In the genomic region with DNA sequence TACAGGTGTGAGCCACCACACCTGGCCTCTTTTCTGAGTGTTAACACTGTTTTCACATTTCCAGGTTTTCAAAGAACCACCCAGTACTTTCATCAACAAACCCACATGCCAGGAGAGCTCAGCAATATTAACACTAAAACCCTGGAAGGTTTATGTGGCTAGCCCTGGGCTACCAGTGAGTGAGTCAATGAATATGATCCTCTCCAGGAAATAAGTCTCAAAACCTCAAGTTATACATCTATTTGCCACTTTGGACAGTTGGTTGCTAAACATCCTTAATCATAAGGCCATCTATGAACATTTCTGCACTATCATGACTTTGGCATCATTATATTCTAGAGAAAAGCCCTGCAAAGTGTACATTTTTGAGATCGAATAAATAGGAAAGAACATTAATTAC, we compare ENCODE assay signal across 32 cellular contexts. TPM values are rescaled to one million over a fixed set of nuclear protein-coding genes. Genes with fewer than 3 reads are reported as not detected.
DNase-seq lines count a peak whose midpoint lies in the region; ATAC-seq and TF ChIP-seq lines count a peak whose summit lies in the region.
"Had no signal": no experiment of that assay in that cellular context is flagged by ENCODE, and none has a peak within 500 bp of the region (broad histone marks: within the 10 kb centered on the region; RNA-seq: fewer than 3 reads in every experiment).

No MANE protein-coding gene starts in this region.

- peak; percentile 31 for ATAC-seq in activated T-helper 17 cell treated with anti-CD3 and anti-CD28 coated beads, Interleukin-2, amount 50 U/mL, for 72 hours (replicated peaks)
- ATAC-seq in stimulated activated effector memory CD8-positive, alpha-beta T cell treated with anti-CD3 and anti-CD28 coated beads, Interleukin-12 subunit alpha, Interleukin-12 subunit beta, amount 100 ng/mL, for 72 hours, result no peak
- no peak for ATAC-seq in heart right ventricle
- no peak for ATAC-seq in HG02973 (IDR thresholded peaks at IDR 0.05; ENCODE audit: unreplicated experiment)
- ATAC-seq: gastrocnemius medialis, psoas muscle, Right ventricle myocardium inferior, WTC11 had no signal

- H3K9me3 Mint-ChIP-seq in activated T-helper 17 cell treated with anti-CD3 and anti-CD28 coated beads, Interleukin-2, amount 50 U/mL, for 72 hours, result peaks cover 7% of the 10 kb centered on the region
- peaks cover 4% of the 10 kb centered on the region for H3K9me3 Mint-ChIP-seq in stimulated activated effector memory CD8-positive, alpha-beta T cell treated with anti-CD3 and anti-CD28 coated beads, Interleukin-12 subunit alpha, Interleukin-12 subunit beta, amount 100 ng/mL, for 72 hours

- H3K27ac ChIP-seq in hepatocyte (peak overlapping the region; percentile 36), heart right ventricle (no peak overlapping the region)
- H3K27ac ChIP-seq: ascending aorta, epithelial cell of prostate, gastrocnemius medialis, KMS-11, psoas muscle had no signal

- no peaks in the 10 kb centered on the region for H3K36me3 Mint-ChIP-seq in activated T-helper 17 cell treated with anti-CD3 and anti-CD28 coated beads, Interleukin-2, amount 50 U/mL, for 72 hours (ENCODE audit: low read depth)
- H3K36me3 Mint-ChIP-seq in stimulated activated effector memory CD8-positive, alpha-beta T cell treated with anti-CD3 and anti-CD28 coated beads, Interleukin-12 subunit alpha, Interleukin-12 subunit beta, amount 100 ng/mL, for 72 hours, result no peaks in the 10 kb centered on the region
- H3K36me3 Mint-ChIP-seq: CD4-positive, alpha-beta memory T cell; WTC11 had no signal

- no peaks in the 10 kb centered on the region for H3K9me3 ChIP-seq in hepatocyte (ENCODE audit: low read depth)
- no peaks in the 10 kb centered on the region for H3K9me3 ChIP-seq in heart right ventricle
- H3K9me3 ChIP-seq: ascending aorta, gastrocnemius medialis, psoas muscle, upper lobe of left lung had no signal

- no peaks in the 10 kb centered on the region for H3K27me3 Mint-ChIP-seq in activated T-helper 17 cell treated with anti-CD3 and anti-CD28 coated beads, Interleukin-2, amount 50 U/mL, for 72 hours
- H3K27me3 Mint-ChIP-seq: activated naive CD8-positive, alpha-beta T cell; CD4-positive, alpha-beta memory T cell; central memory CD8-positive, alpha-beta T cell had no signal

- no peak overlapping the region for H2AFZ ChIP-seq in hepatocyte

- H3K27ac Mint-ChIP-seq in activated T-helper 17 cell treated with anti-CD3 and anti-CD28 coated beads, Interleukin-2, amount 50 U/mL, for 72 hours, result no peak overlapping the region
- peak overlapping the region; percentile 71 for H3K27ac Mint-ChIP-seq in stimulated activated effector memory CD8-positive, alpha-beta T cell treated with anti-CD3 and anti-CD28 coated beads, Interleukin-12 subunit alpha, Interleukin-12 subunit beta, amount 100 ng/mL, for 72 hours
- H3K27ac Mint-ChIP-seq: activated naive CD8-positive, alpha-beta T cell; activated T-helper 2 cell treated with anti-CD3 and anti-CD28 coated beads, Interferon-gamma antibody, Interleukin-2, Interleukin-4, amounts not matched to agents 10 μg/mL and 5 μg/mL and 100 μg/mL, durations not matched to agents 14 hours and 24 hours and 36 hours; CD4-positive, alpha-beta memory T cell had no signal

- intact Hi-C loops in heart right ventricle (cut with DNase I), result no loop called here

- no peaks in the 10 kb centered on the region for H3K4me1 Mint-ChIP-seq in activated T-helper 17 cell treated with anti-CD3 and anti-CD28 coated beads, Interleukin-2, amount 50 U/mL, for 72 hours
- H3K4me1 Mint-ChIP-seq in stimulated activated effector memory CD8-positive, alpha-beta T cell treated with anti-CD3 and anti-CD28 coated beads, Interleukin-12 subunit alpha, Interleukin-12 subunit beta, amount 100 ng/mL, for 72 hours, result no peaks in the 10 kb centered on the region

- no peaks in the 10 kb centered on the region for H3K36me3 ChIP-seq in hepatocyte (replicated peaks; ENCODE audit: insufficient read depth, low read depth)
- no peaks in the 10 kb centered on the region for H3K36me3 ChIP-seq in heart right ventricle
- H3K36me3 ChIP-seq: ascending aorta, gastrocnemius medialis, upper lobe of left lung had no signal

- H3K4me1 ChIP-seq in hepatocyte (ENCODE audit: insufficient read depth), result peaks cover 5% of the 10 kb centered on the region
- peaks cover 0 to 15% (median 3%) of the 10 kb centered on the region in 9 donors for H3K4me1 ChIP-seq in heart right ventricle
- H3K4me1 ChIP-seq: psoas muscle had no signal

- H3K4me3 ChIP-seq in hepatocyte (no peak overlapping the region), heart right ventricle (no peak overlapping the region)
- H3K4me3 ChIP-seq: ascending aorta, gastrocnemius medialis, lung, psoas muscle, upper lobe of left lung had no signal

- no peaks in the 10 kb centered on the region for H3K9me2 ChIP-seq in hepatocyte (replicated peaks; ENCODE audit: insufficient read depth)

- H3K27me3 ChIP-seq in hepatocyte, result no peaks in the 10 kb centered on the region
- no peaks in the 10 kb centered on the region for H3K27me3 ChIP-seq in heart right ventricle
- H3K27me3 ChIP-seq: ascending aorta, gastrocnemius medialis, upper lobe of left lung had no signal

- H4K20me1 ChIP-seq in hepatocyte (ENCODE audit: insufficient read depth, poor library complexity, severe bottlenecking), result no peaks in the 10 kb centered on the region

- no peaks in the 10 kb centered on the region for H3K79me2 ChIP-seq in hepatocyte

- H3K4me3 Mint-ChIP-seq in activated T-helper 17 cell treated with anti-CD3 and anti-CD28 coated beads, Interleukin-2, amount 50 U/mL, for 72 hours, result no peak overlapping the region
- no peak overlapping the region for H3K4me3 Mint-ChIP-seq in stimulated activated effector memory CD8-positive, alpha-beta T cell treated with anti-CD3 and anti-CD28 coated beads, Interleukin-12 subunit alpha, Interleukin-12 subunit beta, amount 100 ng/mL, for 72 hours
- H3K4me3 Mint-ChIP-seq: activated naive CD8-positive, alpha-beta T cell; CD4-positive, alpha-beta memory T cell; central memory CD8-positive, alpha-beta T cell; WTC11 had no signal

- WGBS in hepatocyte (ENCODE audit: low lambda C conversion rate, missing lambda C conversion rate), result 91% methylated on average over 1 of the region's 1 CpG
- 76 to 77% methylated on average over 1 of the region's 1 CpG for WGBS in heart right ventricle, 2 donors

- H3K4me2 ChIP-seq in hepatocyte, result no peak overlapping the region
- H3K4me2 ChIP-seq: KMS-11 had no signal

- DNase-seq in activated CD8-positive, alpha-beta memory T cell treated with anti-CD3 and anti-CD28 coated beads for 24 hours, result peak; percentile 26
- no peak for DNase-seq in activated CD8-positive, alpha-beta memory T cell treated with anti-CD3 and anti-CD28 coated beads, Interleukin-2, amount 50 U/mL, for 48 hours
- no peak for DNase-seq in hepatocyte (ENCODE audit: low spot score)
- no peak for DNase-seq in stimulated activated effector memory CD8-positive, alpha-beta T cell treated with anti-CD3 and anti-CD28 coated beads, Interleukin-12 subunit alpha, Interleukin-12 subunit beta, amount 100 ng/mL, for 72 hours (ENCODE audit: low spot score in 2 of 2)
- no peak for DNase-seq in heart right ventricle
- DNase-seq in NCI-H1092 (lab: John Stamatoyannopoulos, UW), result no peak
- DNase-seq: activated CD4-positive, alpha-beta T cell treated with anti-CD3 and anti-CD28 coated beads, Interleukin-2, amount 50 U/mL, for 1 hour; activated CD8-positive, alpha-beta memory T cell treated with anti-CD3 and anti-CD28 coated beads, Interleukin-2, amount 50 U/mL, for 4 hours; AML-193; CD4-positive, alpha-beta memory T cell; gastrocnemius medialis; H7; islet precursor cell; NCI-H1092 treated with DMSO at 0.1 percent for 48 hours; NCI-H1930; NCI-H226; NCI-H774; psoas muscle; stimulated activated CD8-positive, alpha-beta memory T cell treated with anti-CD3 and anti-CD28 coated beads, Interleukin-4, amount 100 ng/mL, for 48 hours; T-helper 9 cell; upper lobe of left lung had no signal

- no peak for TF ChIP-seq CTCF in hepatocyte (IDR thresholded peaks at IDR 0.05; ENCODE audit: poor library complexity)
- no peak for TF ChIP-seq CTCF in heart right ventricle (IDR thresholded peaks at IDR 0.05)

RNA-seq across cellular contexts. Expression of a gene that starts 6.3 kb away (rescaled TPM):
- 10 to 100 TPM in 1 of 2 donors, 1 to 10 TPM in 1; 3.6 to 10.2 TPM for total RNA-seq in activated T-helper 17 cell treated with anti-CD3 and anti-CD28 coated beads, Interleukin-2, amount 50 U/mL, for 72 hours
- total RNA-seq in hepatocyte (6.1 and 13.1 TPM in 2 replicates), heart right ventricle (1 to 10 TPM in 8 of 10 donors, under 1 TPM in 2; 0.71 to 6.0 (median 2.4) TPM)
- polyA plus RNA-seq in hepatocyte (1.7 and 1.9 TPM in 2 replicates), heart right ventricle (under 1 TPM; 0.73 to 0.94 TPM)
